In genomic region chr4:47686294-47686872, GRCh38 we compare ENCODE assay signal across 8 cellular contexts.
DNase-seq lines count a peak whose midpoint lies in the region; ATAC-seq and TF ChIP-seq lines count a peak whose summit lies in the region.

No MANE protein-coding gene starts in this region.

- peak; percentile 68 for TF ChIP-seq RAD21 in IMR-90 (IDR thresholded peaks at IDR 0.05; ENCODE audit: low read length)

- H3K9me1 ChIP-seq in IMR-90 (ENCODE audit: insufficient read depth, low read length): no peaks in the 10 kb centered on the region

- H3K4me3 ChIP-seq in Caco-2 (ENCODE audit: low read depth, low read length): no peak overlapping the region
- H3K4me3 ChIP-seq in IMR-90 (ENCODE audit: insufficient read depth, low read depth, low read length): no peak overlapping the region
- H3K4me3 ChIP-seq in astrocyte of the spinal cord (ENCODE audit: low read depth, low read length): no peak overlapping the region

- no peaks in the 10 kb centered on the region for H3K4me1 ChIP-seq in Caco-2
- H3K4me1 ChIP-seq in IMR-90 (ENCODE audit: control insufficient read depth, insufficient read depth, low read length): no peaks in the 10 kb centered on the region

- H3K27me3 ChIP-seq in Caco-2 (replicated peaks; ENCODE audit: control insufficient read depth, insufficient read depth, low read length): no peaks in the 10 kb centered on the region
- peaks cover 10% of the 10 kb centered on the region for H3K27me3 ChIP-seq in IMR-90 (ENCODE audit: control insufficient read depth, insufficient read depth, low read length)

- no peak overlapping the region for H3K23ac ChIP-seq in IMR-90 (ENCODE audit: low read depth, low read length)

- H3K18ac ChIP-seq in IMR-90 (ENCODE audit: low read depth, low read length): no peak overlapping the region

- peak; percentile 71 for ATAC-seq in GM21360 (IDR thresholded peaks at IDR 0.05; ENCODE audit: unreplicated experiment)
- peak; percentile 69 for ATAC-seq in IMR-90 (ENCODE audit: low read depth)
- peak; percentile 77 for ATAC-seq in left colon
- no peak for ATAC-seq in GM19328 (IDR thresholded peaks at IDR 0.05; ENCODE audit: unreplicated experiment)

- H3K4me1 Mint-ChIP-seq in Caco-2 (ENCODE audit: low read depth, unreplicated experiment): no peaks in the 10 kb centered on the region

- intact Hi-C loops in Caco-2 (cut with micrococcal nuclease; ENCODE audit: unreplicated experiment): loop anchor here (1.0 to 2.0 kb wide), 3 partner anchors 18 to 247 kb away; no protein-coding TSS in a partner anchor
- intact Hi-C loops in IMR-90 (cut with micrococcal nuclease): loop anchor here (1.0 kb wide), 2 partner anchors 151 to 248 kb away; no protein-coding TSS in a partner anchor
- intact Hi-C loops in left colon (cut with DNase I, micrococcal nuclease): loop anchor here in 1 of 2 donors (10.0 kb wide), 1 partner anchor 248 kb away; no protein-coding TSS in a partner anchor

- DNase-seq in Caco-2: peak; percentile 54 to 70
- DNase-seq in IMR-90: peak; percentile 38
- DNase-seq in T-helper 22 cell (ENCODE audit: low read depth): peak; percentile 9
- peak; percentile 32 for DNase-seq in astrocyte of the spinal cord (ENCODE audit: low read depth, low spot score)
- DNase-seq in left colon: peak; percentile 29 to 50
- peak; percentile 31 for DNase-seq in stimulated activated CD8-positive, alpha-beta memory T cell treated with anti-CD3 and anti-CD28 coated beads, Interleukin-12 subunit alpha, Interleukin-12 subunit beta, amount 100 ng/mL, for 1 hour (ENCODE audit: low read depth)

- no peaks in the 10 kb centered on the region for H3K36me3 Mint-ChIP-seq in Caco-2 (ENCODE audit: insufficient read depth, unreplicated experiment)

- no peaks in the 10 kb centered on the region for H3K79me1 ChIP-seq in IMR-90 (ENCODE audit: low read depth in 1 of 2, low read length in 2 of 2)

- H3K14ac ChIP-seq in IMR-90 (replicated peaks; ENCODE audit: low read depth, low read length): no peak overlapping the region

- no peak overlapping the region for H3K27ac Mint-ChIP-seq in Caco-2 (ENCODE audit: unreplicated experiment)

- H3K9me3 ChIP-seq in Caco-2: no peaks in the 10 kb centered on the region
- no peaks in the 10 kb centered on the region for H3K9me3 ChIP-seq in IMR-90 (ENCODE audit: control insufficient read depth, insufficient read depth, low read length)

- H3K9me3 Mint-ChIP-seq in Caco-2 (ENCODE audit: unreplicated experiment): no peaks in the 10 kb centered on the region

- dilution Hi-C loops in IMR-90 (cut with HindIII; ENCODE audit: low sequenced_read_pairs, unreplicated experiment): no loop called here

- no peak overlapping the region for H3K4me3 Mint-ChIP-seq in Caco-2 (ENCODE audit: unreplicated experiment)

- CTCF ChIA-PET in Caco-2 (lab: Charles Lee): interaction anchor here (0.5 to 1.0 kb wide), 4 partner anchors 150 to 247 kb away, joined by 3 to 8 read pairs (median 4); no protein-coding TSS in a partner anchor
- CTCF ChIA-PET in IMR-90 (lab: Yijun Ruan, JAX): interaction anchor here (0.9 to 4.2 kb wide), 5 partner anchors 11 to 150 kb away, joined by 3 to 14 read pairs (median 4); no protein-coding TSS in a partner anchor

- no peaks in the 10 kb centered on the region for H3K36me3 ChIP-seq in Caco-2 (ENCODE audit: control insufficient read depth, insufficient read depth, low read length)
- H3K36me3 ChIP-seq in IMR-90 (ENCODE audit: control insufficient read depth, insufficient read depth, low read length): no peaks in the 10 kb centered on the region

- no peak overlapping the region for H3K4ac ChIP-seq in IMR-90 (ENCODE audit: low read depth, low read length)

- no peak overlapping the region for H3K4me2 ChIP-seq in IMR-90 (ENCODE audit: low read depth, low read length)

- H2BK15ac ChIP-seq in IMR-90 (ENCODE audit: low read depth, low read length): no peak overlapping the region

- no peak overlapping the region for H2AK9ac ChIP-seq in IMR-90 (replicated peaks; ENCODE audit: low read depth, low read length, poor library complexity)

- no peak overlapping the region for H3K9ac ChIP-seq in IMR-90 (ENCODE audit: low read depth, low read length)

- H3K56ac ChIP-seq in IMR-90 (ENCODE audit: extremely low read depth, insufficient read depth, low read length): no peak overlapping the region

- TF ChIP-seq POLR2A in IMR-90 (IDR thresholded peaks at IDR 0.05; ENCODE audit: low read depth, low read length): no peak

- H2BK5ac ChIP-seq in IMR-90 (ENCODE audit: low read depth, low read length, poor library complexity, severe bottlenecking): no peak overlapping the region

- in situ Hi-C loops in IMR-90 (cut with MboI; ENCODE audit: low sequenced_read_pairs) (loop anchor here (10.0 kb wide), 2 partner anchors 248 to 398 kb away; no protein-coding TSS in a partner anchor), astrocyte of the spinal cord (cut with HindIII; ENCODE audit: low sequenced_read_pairs) (no loop called here)

- TF ChIP-seq CTCF in Caco-2 (IDR thresholded peaks at IDR 0.05; ENCODE audit: insufficient read depth in 1 of 2, low read depth in 1 of 2, low read length in 1 of 2, severe bottlenecking in 1 of 2, unreplicated experiment in 1 of 2) (peak; percentile 68 to 74), IMR-90 (conservative IDR thresholded peaks at IDR 0.05; ENCODE audit: low read depth, low read length) (peak; percentile 71), astrocyte of the spinal cord (IDR thresholded peaks at IDR 0.05; ENCODE audit: low read depth, low read length) (peak; percentile 70)

- no peak overlapping the region for H4K5ac ChIP-seq in IMR-90 (ENCODE audit: low read depth, low read length)

- H2BK20ac ChIP-seq in IMR-90 (ENCODE audit: low read depth, low read length): no peak overlapping the region

- peaks cover 8% of the 10 kb centered on the region for H3K27me3 Mint-ChIP-seq in Caco-2 (ENCODE audit: insufficient read depth, unreplicated experiment)

- no peak overlapping the region for H4K8ac ChIP-seq in IMR-90 (ENCODE audit: low read depth in 2 of 2, low read length in 2 of 2)

- no peak overlapping the region for H2AFZ ChIP-seq in IMR-90 (replicated peaks; ENCODE audit: low read length, poor library complexity)

- H4K20me1 ChIP-seq in IMR-90 (ENCODE audit: insufficient read depth, low read length): no peaks in the 10 kb centered on the region

- BruUV-seq in Caco-2 (replicated peaks; lab: Mats Ljungman, UMichigan): no TSS peak
- BruUV-seq in IMR-90 (replicated peaks; lab: Mats Ljungman, UMichigan): no TSS peak

- POLR2A ChIA-PET in Caco-2 (lab: Charles Lee) (no interaction called here), IMR-90 (lab: Charles Lee; ENCODE audit: unreplicated experiment) (no interaction called here)

- no CpG with 5 or more reads among the region's 9 CpGs for WGBS in IMR-90 (ENCODE audit: extremely low coverage in 2 of 2, insufficient read length in 1 of 2), 2 experiments

- no peak overlapping the region for H4K91ac ChIP-seq in IMR-90 (ENCODE audit: insufficient read depth, low read depth, low read length)

- H2AK5ac ChIP-seq in IMR-90 (ENCODE audit: low read depth, low read length): no peak overlapping the region

- H3K27ac ChIP-seq in IMR-90 (ENCODE audit: insufficient read depth, low read length): no peak overlapping the region

- no peak overlapping the region for H2BK120ac ChIP-seq in IMR-90 (ENCODE audit: low read depth, low read length)

TF ChIP-seq in IMR-90, 13 proteins besides CTCF, POLR2A, EP300 and RAD21:
- peak; percentile 62 for TF ChIP-seq SMC3 (IDR thresholded peaks at IDR 0.05; ENCODE audit: low read depth, low read length)
- TF ChIP-seq ELK1 (IDR thresholded peaks at IDR 0.05; ENCODE audit: borderline replicate concordance, low read depth, low read length): no peak

Comparison
In these comparisons a context has a peak if more than half of its experiments do, and no peak if none do; other contexts are left out.
1. DNase-seq: peak in every context shown above with its lines; median percentile 62 in Caco-2; 40 in left colon; 38 in IMR-90; 32 in astrocyte of the spinal cord; 31 in stimulated activated CD8-positive, alpha-beta memory T cell treated with anti-CD3 and anti-CD28 coated beads, Interleukin-12 subunit alpha, Interleukin-12 subunit beta, amount 100 ng/mL, for 1 hour; 9 in T-helper 22 cell.